13 cellular contexts compared by ENCODE assay signal in the genomic region with DNA sequence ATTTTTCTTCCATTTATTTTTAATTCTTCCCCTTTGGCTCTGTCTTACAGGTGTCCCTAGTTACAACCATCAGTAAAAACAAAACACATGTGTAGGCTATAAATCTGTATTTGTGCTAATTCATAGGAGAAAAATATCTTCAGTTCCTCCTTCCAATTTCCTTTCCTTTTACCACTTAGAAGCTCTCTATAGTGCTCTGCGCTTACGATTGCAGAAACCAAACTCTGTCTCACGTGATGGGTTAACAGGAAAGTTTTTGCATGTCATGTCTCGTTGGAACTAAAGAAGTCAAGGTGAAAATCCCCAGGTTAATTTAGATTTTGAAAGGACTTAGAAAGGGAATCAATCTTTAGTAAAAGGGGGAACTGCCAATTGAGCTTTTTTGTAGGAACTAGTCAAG.
DNase-seq lines count a peak whose midpoint lies in the region; ATAC-seq, FAIRE-seq and TF ChIP-seq lines count a peak whose summit lies in the region.
"Had no signal": no experiment of that assay in that cellular context is flagged by ENCODE, and none has a peak within 500 bp of the region (broad histone marks: within the 10 kb centered on the region; RNA-seq: fewer than 3 reads in every experiment).

No MANE protein-coding gene starts in this region.

- TF ChIP-seq RAD21 in H1 (IDR thresholded peaks at IDR 0.05 in 1 of 2, conservative IDR thresholded peaks at IDR 0.05 in 1 of 2; ENCODE audit: low read depth in 2 of 2, low read length in 2 of 2): no peak

- DNase-seq in H1 (ENCODE audit: low read depth in 1 of 2, low spot score in 2 of 2): no peak
- DNase-seq in GM19238 (ENCODE audit: insufficient read length, low spot score): no peak
- DNase-seq in SKM-1 (lab: John Stamatoyannopoulos, UW; ENCODE audit: unreplicated experiment): no peak
- no peak for DNase-seq in NCI-H524 (lab: John Stamatoyannopoulos, UW)
- DNase-seq: activated CD8-positive, alpha-beta memory T cell treated with anti-CD3 and anti-CD28 coated beads, Interleukin-2, amount 10 ng/mL, durations not matched to agents 7 days and 5 days; NCI-H2171 had no signal

- H3K23me2 ChIP-seq in H1 (ENCODE audit: low read depth, low read length): no peaks in the 10 kb centered on the region

- no peak overlapping the region for H3K4me3 ChIP-seq in H1 (ENCODE audit: extremely low read depth in 1 of 4, insufficient read depth in 2 of 4, low read depth in 3 of 4, low read length in 4 of 4)
- H3K4me3 ChIP-seq: cardiac muscle cell, gastroesophageal sphincter had no signal

- no peak overlapping the region for H4K8ac ChIP-seq in H1 (ENCODE audit: extremely low read depth, insufficient read depth, low read length)

- H3K27ac ChIP-seq in H1 (ENCODE audit: low read depth, low read length): no peak overlapping the region
- H3K27ac ChIP-seq: cardiac muscle cell, gastroesophageal sphincter had no signal

- no peak overlapping the region for H3K14ac ChIP-seq in H1 (ENCODE audit: insufficient read length)

- H3K79me1 ChIP-seq in H1 (ENCODE audit: low read depth, low read length): no peaks in the 10 kb centered on the region

- no peak overlapping the region for H4K5ac ChIP-seq in H1 (ENCODE audit: insufficient read length, low read depth, low read length)

- no peaks in the 10 kb centered on the region for H4K20me1 ChIP-seq in H1 (replicated peaks in 1 of 2; ENCODE audit: control insufficient read depth in 1 of 2, insufficient read depth in 2 of 2, low read length in 2 of 2)

- H3K4ac ChIP-seq in H1 (replicated peaks; ENCODE audit: insufficient read length, low read depth, low read length): no peak overlapping the region

- no peak for TF ChIP-seq EP300 in H1 (IDR thresholded peaks at IDR 0.05; ENCODE audit: borderline replicate concordance in 1 of 2, low read depth in 2 of 2, low read length in 2 of 2)

- H2AK5ac ChIP-seq in H1 (ENCODE audit: low read depth, low read length): no peak overlapping the region

- no peaks in the 10 kb centered on the region for H3K27me3 ChIP-seq in H1 (replicated peaks in 1 of 4; ENCODE audit: control insufficient read depth in 3 of 4, extremely low read depth in 1 of 4, insufficient read depth in 3 of 4, low read length in 3 of 4)
- H3K27me3 ChIP-seq: cardiac muscle cell, gastroesophageal sphincter had no signal

- no peak for FAIRE-seq in H1 (lab: Jason Lieb, UNC)

- no peak overlapping the region for H3K56ac ChIP-seq in H1 (replicated peaks; ENCODE audit: insufficient read length, low read depth, low read length)

- no peaks in the 10 kb centered on the region for H3K79me2 ChIP-seq in H1 (ENCODE audit: control insufficient read depth in 1 of 2, insufficient read depth in 2 of 2, low read length in 2 of 2)

- 0 out of 2 replicates have a peak overlapping the region, but pooled peaks have one; percentile 37 for H2AFZ ChIP-seq in H1 (ENCODE audit: low read length)

- no peak for TF ChIP-seq POLR2A in H1 (IDR thresholded peaks at IDR 0.05; ENCODE audit: control extremely low read depth in 1 of 2, low read depth in 2 of 2, low read length in 2 of 2)

- H2BK120ac ChIP-seq in H1 (replicated peaks; ENCODE audit: low read depth, low read length): no peak overlapping the region

- H3K9me3 ChIP-seq in H1 (ENCODE audit: insufficient read depth in 2 of 2, low read depth in 1 of 2, low read length in 1 of 2): no peaks in the 10 kb centered on the region
- H3K9me3 ChIP-seq: gastroesophageal sphincter had no signal

- no peak for TF ChIP-seq CTCF in H1 (IDR thresholded peaks at IDR 0.05; ENCODE audit: control extremely low read depth in 1 of 3, insufficient read depth in 1 of 3, low read depth in 1 of 3, low read length in 3 of 3)

- CTCF ChIA-PET in H1 (lab: Charles Lee; ENCODE audit: partially characterized antibody): no interaction called here

- 93% methylated on average over 4 of the region's 4 CpGs; no CpG with 5 or more reads in 1 of the 2 experiments for WGBS in H1 (ENCODE audit: extremely low coverage in 1 of 2, insufficient coverage in 1 of 2, insufficient read length in 1 of 2, insufficient replicate concordance in 2 of 2, low coverage in 1 of 2, low lambda C conversion rate in 2 of 2, missing lambda C conversion rate in 1 of 2), 2 experiments

- H3K18ac ChIP-seq in H1 (ENCODE audit: extremely low read depth, low read length): no peak overlapping the region

- H2BK12ac ChIP-seq in H1 (ENCODE audit: low read depth, low read length): no peak overlapping the region

- no peak overlapping the region for H2BK20ac ChIP-seq in H1 (ENCODE audit: low read length)

- no peak overlapping the region for H2BK5ac ChIP-seq in H1 (ENCODE audit: low read depth, low read length)

- H2BK15ac ChIP-seq in H1 (ENCODE audit: low read length): no peak overlapping the region

- H3K4me1 ChIP-seq in H1 (replicated peaks in 1 of 4; ENCODE audit: control insufficient read depth in 3 of 4, insufficient read depth in 4 of 4, low read length in 3 of 4): peaks cover 0 to 3% (median 0%) of the 10 kb centered on the region in 4 experiments; a peak in 2 of 7 replicates
- H3K4me1 ChIP-seq: gastroesophageal sphincter had no signal

- POLR2A ChIA-PET in H1 (lab: Charles Lee; ENCODE audit: partially characterized antibody): no interaction called here

- no peak overlapping the region for H3K9ac ChIP-seq in H1 (replicated peaks in 1 of 4; ENCODE audit: extremely low read depth in 1 of 4, low read depth in 3 of 4, low read length in 3 of 4)

- no peak overlapping the region for H4K91ac ChIP-seq in H1 (replicated peaks; ENCODE audit: insufficient read length, low read length)

- ATAC-seq in GM18858 (IDR thresholded peaks at IDR 0.05; ENCODE audit: unreplicated experiment): peak; percentile 86
- peak; percentile 81 for ATAC-seq in GM21529 (IDR thresholded peaks at IDR 0.05; ENCODE audit: unreplicated experiment)
- peak; percentile 65 for ATAC-seq in HG03097 (IDR thresholded peaks at IDR 0.05; ENCODE audit: low FRiP score, unreplicated experiment)
- ATAC-seq in activated CD4-positive, CD25-positive, alpha-beta regulatory T cell treated with anti-CD3 and anti-CD28 coated beads, Interleukin-2, amount 50 U/mL, for 24 hours: no peak
- ATAC-seq: activated CD8-positive, alpha-beta memory T cell treated with anti-CD3 and anti-CD28 coated beads, Interleukin-2, amount 10 ng/mL, durations not matched to agents 7 days and 5 days; activated naive CD4-positive, alpha-beta T cell treated with anti-CD3 and anti-CD28 coated beads, Interleukin-2, amount 50 U/mL, for 72 hours; gastroesophageal sphincter had no signal

- H3K36me3 ChIP-seq in H1 (ENCODE audit: control insufficient read depth in 2 of 4, insufficient read depth in 4 of 4, low read length in 3 of 4): no peaks in the 10 kb centered on the region
- H3K36me3 ChIP-seq: cardiac muscle cell, gastroesophageal sphincter had no signal

- H3K23ac ChIP-seq in H1 (ENCODE audit: insufficient read length): no peak overlapping the region

- H3K4me2 ChIP-seq in H1 (ENCODE audit: insufficient read depth in 1 of 2, low read depth in 2 of 2, low read length in 2 of 2): no peak overlapping the region

TF ChIP-seq in H1, 55 proteins besides CTCF, POLR2A, EP300 and RAD21 (continues in another document):
- no peak for TF ChIP-seq SP1 (IDR thresholded peaks at IDR 0.05; ENCODE audit: low read depth, low read length)

Comparison
In these comparisons a context has a peak if more than half of its experiments do, and no peak if none do; other contexts are left out.
1. ATAC-seq: peak in GM18858 (single experiment), GM21529 (single experiment) and HG03097 (single experiment); none in activated CD4-positive, CD25-positive, alpha-beta regulatory T cell treated with anti-CD3 and anti-CD28 coated beads, Interleukin-2, amount 50 U/mL, for 24 hours (0 of 2).